ENCODE assay signal across 8 cellular contexts in the genomic region with DNA sequence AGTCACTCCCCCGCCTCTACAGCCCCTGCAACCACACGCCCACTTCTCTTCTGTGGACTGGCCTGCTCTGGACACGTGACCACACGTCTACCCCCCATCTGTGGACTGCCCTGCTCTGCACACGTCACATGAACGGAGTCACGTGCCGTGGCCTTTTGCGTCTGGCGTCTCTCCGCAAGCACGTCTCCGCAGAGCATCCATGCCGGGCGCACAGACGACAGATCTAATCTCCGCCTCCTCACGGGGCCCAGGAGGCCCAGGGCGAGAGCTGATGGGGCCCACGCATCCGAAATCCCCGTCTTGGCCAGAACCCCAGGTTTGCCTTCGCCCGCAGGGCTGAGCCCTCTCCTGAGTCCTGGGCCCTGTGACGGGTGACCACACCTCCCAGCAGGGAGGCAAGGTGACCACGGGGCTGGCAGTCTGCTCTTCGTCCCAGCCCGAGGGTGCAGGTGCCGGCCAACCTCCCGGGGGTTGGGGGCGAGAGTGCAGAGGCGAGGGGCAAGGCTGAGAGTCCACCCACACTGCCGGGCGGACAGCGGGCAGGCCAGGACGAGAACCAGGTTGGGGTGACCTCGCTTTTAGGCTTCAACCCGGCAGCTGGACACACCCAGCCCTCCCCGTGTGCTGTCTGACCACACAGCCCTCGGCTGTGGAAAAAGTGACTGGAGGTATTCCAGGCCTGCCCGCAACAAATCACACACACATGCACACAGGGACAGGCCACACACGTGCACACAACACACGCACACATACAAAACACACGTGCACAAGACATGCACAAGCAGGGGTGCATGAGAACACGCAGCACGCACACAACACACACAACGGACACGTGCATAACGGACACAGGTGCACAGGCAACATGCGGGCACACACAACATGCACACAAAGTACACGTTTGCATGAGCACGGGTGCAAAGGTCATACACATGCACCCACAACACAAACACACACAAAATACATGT. TPM values are rescaled to one million over a fixed set of nuclear protein-coding genes. Genes with fewer than 3 reads are reported as not detected.
A peak's percentile ranks its signal among the peaks of the same experiment; 100 is the strongest.
DNase-seq lines count a peak whose midpoint lies in the region; ATAC-seq and TF ChIP-seq lines count a peak whose summit lies in the region.

No MANE protein-coding gene starts in this region.

- ATAC-seq in naive thymus-derived CD8-positive, alpha-beta T cell, result no peak
- ATAC-seq in HG03342 (IDR thresholded peaks at IDR 0.05; ENCODE audit: unreplicated experiment) (no peak), HG03025 (IDR thresholded peaks at IDR 0.05; ENCODE audit: low FRiP score, unreplicated experiment) (no peak)

- peak; percentile 58 for DNase-seq in AG08396 (ENCODE audit: low spot score)
- DNase-seq in LNCaP clone FGC (ENCODE audit: low read depth), result peak; percentile 97
- peak; percentile 60 for DNase-seq in cerebellum (ENCODE audit: low spot score)
- no peak for DNase-seq in naive thymus-derived CD8-positive, alpha-beta T cell
- DNase-seq in DMS153 treated with DMSO at 0.1 percent for 48 hours (lab: John Stamatoyannopoulos, UW; ENCODE audit: unreplicated experiment), result no peak
- no peak for DNase-seq in activated effector memory CD4-positive, alpha-beta T cell treated with anti-CD3 and anti-CD28 coated beads, Interleukin-2, amount 50 U/mL, for 16 hours

- TF ChIP-seq CTCF in LNCaP clone FGC (IDR thresholded peaks at IDR 0.05; ENCODE audit: control insufficient read depth, extremely low read depth, insufficient read depth), result no peak

- peak overlapping the region in 8 of 10 donors; percentile 6 to 67 (median 56) for H3K4me3 Mint-ChIP-seq in naive thymus-derived CD8-positive, alpha-beta T cell

- POLR2A ChIA-PET in naive thymus-derived CD8-positive, alpha-beta T cell (lab: Charles Lee), result no interaction called here

- no peaks in the 10 kb centered on the region for H3K9me3 Mint-ChIP-seq in naive thymus-derived CD8-positive, alpha-beta T cell

- H3K36me3 Mint-ChIP-seq in naive thymus-derived CD8-positive, alpha-beta T cell, result peaks cover 0 to 9% (median 4%) of the 10 kb centered on the region in 3 donors

- H3K4me3 ChIP-seq in LNCaP clone FGC (ENCODE audit: low read depth, low read length), result peak overlapping the region; percentile 82

- no peaks in the 10 kb centered on the region for H3K27me3 Mint-ChIP-seq in naive thymus-derived CD8-positive, alpha-beta T cell

- H3K4me1 Mint-ChIP-seq in naive thymus-derived CD8-positive, alpha-beta T cell, result peaks cover 10 to 46% (median 26%) of the 10 kb centered on the region in 4 donors

- peak overlapping the region in 7 of 10 donors; percentile 3 to 86 (median 36) for H3K27ac Mint-ChIP-seq in naive thymus-derived CD8-positive, alpha-beta T cell

RNA-seq across cellular contexts. Expression of a gene that starts 3.9 kb away (rescaled TPM):
- total RNA-seq in cerebellum, result 6.5 TPM
- 10 to 100 TPM; 69.7 to 82.4 TPM for total RNA-seq in naive thymus-derived CD8-positive, alpha-beta T cell
- 1 to 10 TPM in 2 of 3 donors, under 1 TPM in 1; 0.68 to 2.3 (median 1.0) TPM for polyA plus RNA-seq in naive thymus-derived CD8-positive, alpha-beta T cell

RNA-seq across cellular contexts. Expression of a gene that starts 35.4 kb away (rescaled TPM):
- 27.0 TPM for total RNA-seq in cerebellum
- 10 to 100 TPM; 91.5 to 96.0 TPM for total RNA-seq in naive thymus-derived CD8-positive, alpha-beta T cell
- 10 to 100 TPM; 12.3 to 43.9 (median 20.3) TPM for polyA plus RNA-seq in naive thymus-derived CD8-positive, alpha-beta T cell

Comparison
In these comparisons a context has a peak if more than half of its experiments do, and no peak if none do; other contexts are left out.
1. DNase-seq: peak in AG08396 (single experiment), LNCaP clone FGC (single experiment) and cerebellum (single experiment); none in naive thymus-derived CD8-positive, alpha-beta T cell (0 of 10), DMS153 treated with DMSO at 0.1 percent for 48 hours (single experiment) and activated effector memory CD4-positive, alpha-beta T cell treated with anti-CD3 and anti-CD28 coated beads, Interleukin-2, amount 50 U/mL, for 16 hours (single experiment).